Comparison of ENCODE assay signal across 6 cellular contexts in the genomic region with DNA sequence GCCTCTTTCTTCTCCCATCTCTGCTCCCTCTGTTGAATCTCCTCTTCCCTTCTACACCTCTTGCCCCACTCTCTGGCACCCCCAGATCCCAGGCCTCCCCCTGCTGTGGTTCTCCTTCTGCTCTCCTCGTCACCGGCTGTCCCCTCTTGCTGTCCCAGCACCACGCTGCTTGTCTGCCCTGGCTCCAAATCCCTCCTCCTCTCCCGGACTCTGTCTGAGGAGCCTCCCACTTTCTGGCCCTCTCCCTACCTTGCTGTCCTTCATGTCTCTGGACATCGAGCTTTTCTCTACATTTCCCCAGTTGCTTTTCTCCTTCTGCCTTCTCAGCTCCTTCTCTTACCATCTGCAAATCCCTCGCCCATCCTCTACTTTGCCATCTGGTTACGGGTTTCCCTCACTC. TPM values are rescaled to one million over a fixed set of nuclear protein-coding genes. Genes with fewer than 3 reads are reported as not detected.
A peak's percentile ranks its signal among the peaks of the same experiment; 100 is the strongest.
DNase-seq lines count a peak whose midpoint lies in the region; ATAC-seq lines count a peak whose summit lies in the region.

No MANE protein-coding gene starts in this region.

- H3K27ac ChIP-seq in effector memory CD4-positive, alpha-beta T cell (ENCODE audit: insufficient read depth, low read length, poor library complexity, severe bottlenecking) = no peak overlapping the region

- DNase-seq in M059J (ENCODE audit: low read depth) = peak; percentile 14
- no peak for DNase-seq in effector memory CD4-positive, alpha-beta T cell
- DNase-seq in skeletal muscle cell (ENCODE audit: low read depth) = no peak
- no peak for DNase-seq in HuH-7 (ENCODE audit: low spot score)
- no peak for DNase-seq in DMS53 treated with DMSO at 0.1 percent for 48 hours (lab: John Stamatoyannopoulos, UW; ENCODE audit: unreplicated experiment)

- ATAC-seq in GM18873 (IDR thresholded peaks at IDR 0.05; ENCODE audit: low FRiP score, unreplicated experiment) = no peak

- peaks cover 5% of the 10 kb centered on the region for H3K4me1 ChIP-seq in effector memory CD4-positive, alpha-beta T cell (ENCODE audit: control insufficient read depth, insufficient read depth, low read length, poor library complexity, severe bottlenecking)

- peak overlapping the region; percentile 57 for H3K4me3 ChIP-seq in effector memory CD4-positive, alpha-beta T cell (ENCODE audit: insufficient read depth, low read depth, low read length, poor library complexity, severe bottlenecking)
- peak overlapping the region; percentile 67 for H3K4me3 ChIP-seq in skeletal muscle cell (ENCODE audit: low read depth, low read length)

- H3K27me3 ChIP-seq in effector memory CD4-positive, alpha-beta T cell (replicated peaks; ENCODE audit: control insufficient read depth, insufficient read depth, low read length, poor library complexity, severe bottlenecking) = no peaks in the 10 kb centered on the region

- peaks cover 2% of the 10 kb centered on the region for H3K9me3 ChIP-seq in effector memory CD4-positive, alpha-beta T cell (ENCODE audit: control insufficient read depth, low read length)

- peaks cover 17% of the 10 kb centered on the region for H3K36me3 ChIP-seq in effector memory CD4-positive, alpha-beta T cell (ENCODE audit: control insufficient read depth, insufficient read depth, low read length)

RNA-seq across cellular contexts. Expression of a gene that starts 1.3 kb away (rescaled TPM):
- total RNA-seq in M059J (2014; rRNA removed; shearing (Covaris generic)) = 11.2 and 16.2 TPM in 2 replicates

RNA-seq across cellular contexts. Expression of a gene that starts 24.9 kb away (rescaled TPM):
- 4.8 and 8.4 TPM in 2 replicates for total RNA-seq in M059J (2014; rRNA removed; shearing (Covaris generic))

RNA-seq across cellular contexts. Expression of a gene that starts 35.6 kb away (rescaled TPM):
- total RNA-seq in M059J (2014; rRNA removed; shearing (Covaris generic)) = 1.1 and 8.2 TPM in 2 replicates

RNA-seq across cellular contexts. Expression of a gene that starts 54.4 kb away (rescaled TPM):
- total RNA-seq in M059J (2014; rRNA removed; shearing (Covaris generic)) = 21.4 and 22.4 TPM in 2 replicates
